In the genomic region with DNA sequence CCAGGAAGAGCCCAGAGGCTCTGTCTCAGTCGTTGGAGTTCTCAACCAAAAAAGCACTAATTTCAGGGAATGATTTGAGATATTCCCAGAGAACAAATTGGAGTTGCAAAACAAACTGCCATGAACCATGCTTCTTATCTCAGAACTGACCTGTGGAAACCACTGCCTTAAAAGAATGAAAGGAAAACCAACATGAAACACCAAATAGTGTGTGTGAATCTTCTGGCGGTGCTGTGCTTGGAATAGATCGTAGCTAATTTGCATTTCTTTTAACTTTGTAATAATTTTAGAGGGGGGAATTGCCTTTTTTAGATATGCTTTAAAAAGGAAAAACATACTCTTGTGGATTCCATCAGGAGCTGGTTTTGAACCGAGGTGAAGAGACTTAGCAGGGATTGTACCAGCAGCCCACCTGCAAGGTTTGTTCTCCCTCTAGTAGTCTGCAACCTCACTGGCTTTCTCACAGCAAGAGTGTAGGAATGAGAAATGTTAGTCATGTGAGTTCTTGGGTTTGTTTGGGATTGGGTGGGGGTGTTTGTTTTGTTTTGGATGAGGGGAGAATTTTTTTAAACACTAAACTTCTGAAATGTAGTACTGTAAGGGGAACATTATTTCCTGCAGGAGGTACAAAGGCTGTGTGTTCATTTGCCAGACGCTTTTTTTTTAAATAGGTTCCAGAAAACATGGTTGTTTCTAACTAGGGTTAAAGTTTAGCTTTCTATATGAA, we compare ENCODE assay signal across 1 cellular context.
TF ChIP-seq lines count a peak whose summit lies in the region.

No MANE protein-coding gene starts in this region.

TF ChIP-seq in HepG2, 621 proteins besides CTCF, POLR2A, EP300 and RAD21 (continued from another document and continues in another):
- TF ChIP-seq, protein P1, sequence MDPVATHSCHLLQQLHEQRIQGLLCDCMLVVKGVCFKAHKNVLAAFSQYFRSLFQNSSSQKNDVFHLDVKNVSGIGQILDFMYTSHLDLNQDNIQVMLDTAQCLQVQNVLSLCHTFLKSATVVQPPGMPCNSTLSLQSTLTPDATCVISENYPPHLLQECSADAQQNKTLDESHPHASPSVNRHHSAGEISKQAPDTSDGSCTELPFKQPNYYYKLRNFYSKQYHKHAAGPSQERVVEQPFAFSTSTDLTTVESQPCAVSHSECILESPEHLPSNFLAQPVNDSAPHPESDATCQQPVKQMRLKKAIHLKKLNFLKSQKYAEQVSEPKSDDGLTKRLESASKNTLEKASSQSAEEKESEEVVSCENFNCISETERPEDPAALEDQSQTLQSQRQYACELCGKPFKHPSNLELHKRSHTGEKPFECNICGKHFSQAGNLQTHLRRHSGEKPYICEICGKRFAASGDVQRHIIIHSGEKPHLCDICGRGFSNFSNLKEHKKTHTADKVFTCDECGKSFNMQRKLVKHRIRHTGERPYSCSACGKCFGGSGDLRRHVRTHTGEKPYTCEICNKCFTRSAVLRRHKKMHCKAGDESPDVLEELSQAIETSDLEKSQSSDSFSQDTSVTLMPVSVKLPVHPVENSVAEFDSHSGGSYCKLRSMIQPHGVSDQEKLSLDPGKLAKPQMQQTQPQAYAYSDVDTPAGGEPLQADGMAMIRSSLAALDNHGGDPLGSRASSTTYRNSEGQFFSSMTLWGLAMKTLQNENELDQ (CRISPR knock-in tag; IDR thresholded peaks at IDR 0.05; ENCODE audit: borderline replicate concordance): no peak
- TF ChIP-seq, protein P2, sequence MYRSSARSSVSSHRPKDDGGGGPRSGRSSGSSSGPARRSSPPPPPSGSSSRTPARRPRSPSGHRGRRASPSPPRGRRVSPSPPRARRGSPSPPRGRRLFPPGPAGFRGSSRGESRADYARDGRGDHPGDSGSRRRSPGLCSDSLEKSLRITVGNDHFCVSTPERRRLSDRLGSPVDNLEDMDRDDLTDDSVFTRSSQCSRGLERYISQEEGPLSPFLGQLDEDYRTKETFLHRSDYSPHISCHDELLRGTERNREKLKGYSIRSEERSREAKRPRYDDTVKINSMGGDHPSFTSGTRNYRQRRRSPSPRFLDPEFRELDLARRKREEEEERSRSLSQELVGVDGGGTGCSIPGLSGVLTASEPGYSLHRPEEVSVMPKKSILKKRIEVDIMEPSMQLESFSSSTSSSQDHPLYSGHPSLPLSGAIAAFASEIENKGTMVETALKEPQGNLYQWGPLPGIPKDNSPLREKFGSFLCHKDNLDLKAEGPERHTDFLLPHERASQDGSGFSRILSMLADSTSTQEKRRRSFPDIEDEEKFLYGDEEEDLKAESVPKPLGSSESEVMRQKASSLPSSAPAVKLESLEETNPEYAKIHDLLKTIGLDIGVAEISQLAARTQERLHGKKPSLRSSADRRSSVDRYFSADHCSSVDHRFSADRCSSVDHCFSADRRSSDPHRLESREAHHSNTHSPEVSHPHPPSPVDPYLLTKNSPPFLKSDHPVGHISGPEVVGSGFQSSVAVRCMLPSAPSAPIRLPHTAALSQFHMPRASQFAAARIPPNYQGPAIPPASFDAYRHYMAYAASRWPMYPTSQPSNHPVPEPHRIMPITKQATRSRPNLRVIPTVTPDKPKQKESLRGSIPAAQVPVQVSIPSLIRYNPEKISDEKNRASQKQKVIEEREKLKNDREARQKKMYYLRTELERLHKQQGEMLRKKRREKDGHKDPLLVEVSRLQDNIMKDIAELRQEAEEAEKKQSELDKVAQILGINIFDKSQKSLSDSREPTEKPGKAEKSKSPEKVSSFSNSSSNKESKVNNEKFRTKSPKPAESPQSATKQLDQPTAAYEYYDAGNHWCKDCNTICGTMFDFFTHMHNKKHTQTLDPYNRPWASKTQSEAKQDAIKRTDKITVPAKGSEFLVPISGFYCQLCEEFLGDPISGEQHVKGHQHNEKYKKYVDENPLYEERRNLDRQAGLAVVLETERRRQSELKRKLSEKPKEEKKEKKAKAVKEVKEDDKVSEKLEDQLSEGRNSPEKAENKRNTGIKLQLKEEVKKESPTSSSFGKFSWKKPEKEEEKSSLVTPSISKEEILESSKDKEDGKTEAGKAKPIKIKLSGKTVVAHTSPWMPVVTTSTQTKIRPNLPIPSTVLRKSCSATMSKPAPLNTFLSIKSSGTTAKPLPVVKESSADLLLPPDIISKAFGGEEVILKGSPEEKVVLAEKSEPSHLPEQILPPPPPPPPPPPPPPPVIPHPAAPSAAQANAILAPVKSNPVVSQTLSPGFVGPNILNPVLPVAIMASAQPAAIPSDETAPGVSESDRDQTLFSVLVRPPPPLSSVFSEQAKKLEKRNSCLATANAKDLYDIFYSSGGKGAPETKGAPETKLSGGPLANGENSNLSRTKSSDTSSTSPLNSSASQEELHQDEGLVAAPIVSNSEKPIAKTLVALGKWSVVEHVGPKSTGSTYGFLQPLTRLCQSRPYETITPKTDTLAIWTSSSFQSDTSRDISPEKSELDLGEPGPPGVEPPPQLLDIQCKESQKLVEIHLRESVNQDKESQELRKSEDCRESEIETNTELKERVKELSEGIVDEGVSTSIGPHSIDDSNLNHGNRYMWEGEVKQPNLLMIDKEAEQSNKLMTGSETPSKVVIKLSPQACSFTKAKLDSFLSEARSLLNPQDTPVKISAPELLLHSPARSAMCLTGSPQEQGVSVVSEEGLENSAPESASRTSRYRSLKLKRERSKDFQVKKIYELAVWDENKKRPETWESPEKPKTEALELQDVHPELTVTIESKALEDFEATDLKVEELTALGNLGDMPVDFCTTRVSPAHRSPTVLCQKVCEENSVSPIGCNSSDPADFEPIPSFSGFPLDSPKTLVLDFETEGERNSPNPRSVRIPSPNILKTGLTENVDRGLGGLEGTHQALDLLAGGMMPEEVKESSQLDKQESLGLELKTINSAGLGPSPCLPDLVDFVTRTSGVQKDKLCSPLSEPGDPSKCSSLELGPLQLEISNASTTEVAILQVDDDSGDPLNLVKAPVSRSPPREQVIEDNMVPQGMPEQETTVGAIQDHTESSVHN (CRISPR knock-in tag; IDR thresholded peaks at IDR 0.05): no peak
- TF ChIP-seq BRCA1 (CRISPR knock-in tag; IDR thresholded peaks at IDR 0.05): no peak
- TF ChIP-seq ATRX (CRISPR knock-in tag; IDR thresholded peaks at IDR 0.05; ENCODE audit: borderline replicate concordance): no peak
- no peak for TF ChIP-seq GABPB1 (CRISPR knock-in tag; IDR thresholded peaks at IDR 0.05)
- no peak for TF ChIP-seq GABPA (IDR thresholded peaks at IDR 0.05; ENCODE audit: low read depth, low read length)
- TF ChIP-seq GABPA (CRISPR knock-in tag; IDR thresholded peaks at IDR 0.05; ENCODE audit: low read depth): no peak
- no peak for TF ChIP-seq SRSF1 (optimal IDR thresholded peaks at IDR 0.05; ENCODE audit: low read depth, low read length)
- no peak for TF ChIP-seq MAFK (conservative IDR thresholded peaks at IDR 0.05 in 1 of 2, IDR thresholded peaks at IDR 0.05 in 1 of 2; ENCODE audit: low read length in 2 of 2)
- TF ChIP-seq ZNF350 (CRISPR knock-in tag; IDR thresholded peaks at IDR 0.05; ENCODE audit: borderline replicate concordance, low read depth): no peak
- TF ChIP-seq PAF1 (CRISPR knock-in tag; IDR thresholded peaks at IDR 0.05): no peak
- TF ChIP-seq TOPORS (CRISPR knock-in tag; IDR thresholded peaks at IDR 0.05): no peak
- TF ChIP-seq ZBTB21 (CRISPR knock-in tag; IDR thresholded peaks at IDR 0.05): no peak
- TF ChIP-seq, protein P3, sequence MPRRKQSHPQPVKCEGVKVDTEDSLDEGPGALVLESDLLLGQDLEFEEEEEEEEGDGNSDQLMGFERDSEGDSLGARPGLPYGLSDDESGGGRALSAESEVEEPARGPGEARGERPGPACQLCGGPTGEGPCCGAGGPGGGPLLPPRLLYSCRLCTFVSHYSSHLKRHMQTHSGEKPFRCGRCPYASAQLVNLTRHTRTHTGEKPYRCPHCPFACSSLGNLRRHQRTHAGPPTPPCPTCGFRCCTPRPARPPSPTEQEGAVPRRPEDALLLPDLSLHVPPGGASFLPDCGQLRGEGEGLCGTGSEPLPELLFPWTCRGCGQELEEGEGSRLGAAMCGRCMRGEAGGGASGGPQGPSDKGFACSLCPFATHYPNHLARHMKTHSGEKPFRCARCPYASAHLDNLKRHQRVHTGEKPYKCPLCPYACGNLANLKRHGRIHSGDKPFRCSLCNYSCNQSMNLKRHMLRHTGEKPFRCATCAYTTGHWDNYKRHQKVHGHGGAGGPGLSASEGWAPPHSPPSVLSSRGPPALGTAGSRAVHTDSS (CRISPR knock-in tag; conservative IDR thresholded peaks at IDR 0.05): no peak
- TF ChIP-seq, protein P4, sequence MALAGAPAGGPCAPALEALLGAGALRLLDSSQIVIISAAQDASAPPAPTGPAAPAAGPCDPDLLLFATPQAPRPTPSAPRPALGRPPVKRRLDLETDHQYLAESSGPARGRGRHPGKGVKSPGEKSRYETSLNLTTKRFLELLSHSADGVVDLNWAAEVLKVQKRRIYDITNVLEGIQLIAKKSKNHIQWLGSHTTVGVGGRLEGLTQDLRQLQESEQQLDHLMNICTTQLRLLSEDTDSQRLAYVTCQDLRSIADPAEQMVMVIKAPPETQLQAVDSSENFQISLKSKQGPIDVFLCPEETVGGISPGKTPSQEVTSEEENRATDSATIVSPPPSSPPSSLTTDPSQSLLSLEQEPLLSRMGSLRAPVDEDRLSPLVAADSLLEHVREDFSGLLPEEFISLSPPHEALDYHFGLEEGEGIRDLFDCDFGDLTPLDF (CRISPR knock-in tag; IDR thresholded peaks at IDR 0.05): no peak
- no peak; the same call in 1 of the 2 replicates for TF ChIP-seq THAP11 (CRISPR knock-in tag; IDR thresholded peaks at IDR 0.05)
- no peak for TF ChIP-seq ZNF136 (CRISPR knock-in tag; IDR thresholded peaks at IDR 0.05; ENCODE audit: low read depth)
- TF ChIP-seq ZMYM3 (CRISPR knock-in tag; IDR thresholded peaks at IDR 0.05): no peak
- TF ChIP-seq SKI (IDR thresholded peaks at IDR 0.05; ENCODE audit: partially characterized antibody): no peak
- TF ChIP-seq, protein P5, sequence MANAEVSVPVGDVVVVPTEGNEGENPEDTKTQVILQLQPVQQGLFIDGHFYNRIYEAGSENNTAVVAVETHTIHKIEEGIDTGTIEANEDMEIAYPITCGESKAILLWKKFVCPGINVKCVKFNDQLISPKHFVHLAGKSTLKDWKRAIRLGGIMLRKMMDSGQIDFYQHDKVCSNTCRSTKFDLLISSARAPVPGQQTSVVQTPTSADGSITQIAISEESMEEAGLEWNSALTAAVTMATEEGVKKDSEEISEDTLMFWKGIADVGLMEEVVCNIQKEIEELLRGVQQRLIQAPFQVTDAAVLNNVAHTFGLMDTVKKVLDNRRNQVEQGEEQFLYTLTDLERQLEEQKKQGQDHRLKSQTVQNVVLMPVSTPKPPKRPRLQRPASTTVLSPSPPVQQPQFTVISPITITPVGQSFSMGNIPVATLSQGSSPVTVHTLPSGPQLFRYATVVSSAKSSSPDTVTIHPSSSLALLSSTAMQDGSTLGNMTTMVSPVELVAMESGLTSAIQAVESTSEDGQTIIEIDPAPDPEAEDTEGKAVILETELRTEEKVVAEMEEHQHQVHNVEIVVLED (CRISPR knock-in tag; IDR thresholded peaks at IDR 0.05; ENCODE audit: borderline replicate concordance): no peak; the same call in 1 of the 2 replicates
- TF ChIP-seq ARNT2 (CRISPR knock-in tag; IDR thresholded peaks at IDR 0.05; ENCODE audit: low read depth): no peak
- peak; percentile 24; the same call in 1 of the 2 replicates for TF ChIP-seq ETV5 (CRISPR knock-in tag; IDR thresholded peaks at IDR 0.05; ENCODE audit: borderline replicate concordance)
- TF ChIP-seq, protein P6, sequence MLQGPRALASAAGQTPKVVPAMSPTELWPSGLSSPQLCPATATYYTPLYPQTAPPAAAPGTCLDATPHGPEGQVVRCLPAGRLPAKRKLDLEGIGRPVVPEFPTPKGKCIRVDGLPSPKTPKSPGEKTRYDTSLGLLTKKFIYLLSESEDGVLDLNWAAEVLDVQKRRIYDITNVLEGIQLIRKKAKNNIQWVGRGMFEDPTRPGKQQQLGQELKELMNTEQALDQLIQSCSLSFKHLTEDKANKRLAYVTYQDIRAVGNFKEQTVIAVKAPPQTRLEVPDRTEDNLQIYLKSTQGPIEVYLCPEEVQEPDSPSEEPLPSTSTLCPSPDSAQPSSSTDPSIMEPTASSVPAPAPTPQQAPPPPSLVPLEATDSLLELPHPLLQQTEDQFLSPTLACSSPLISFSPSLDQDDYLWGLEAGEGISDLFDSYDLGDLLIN (CRISPR knock-in tag; IDR thresholded peaks at IDR 0.05; ENCODE audit: borderline replicate concordance): no peak
- TF ChIP-seq ZNF75D (CRISPR knock-in tag; IDR thresholded peaks at IDR 0.05; ENCODE audit: borderline replicate concordance): no peak
- no peak for TF ChIP-seq PHF5A (CRISPR knock-in tag; IDR thresholded peaks at IDR 0.05; ENCODE audit: low read depth, unreplicated experiment)
- peak; percentile 74 for TF ChIP-seq MED1 (CRISPR knock-in tag; IDR thresholded peaks at IDR 0.05)
- TF ChIP-seq ZNF501 (CRISPR knock-in tag; IDR thresholded peaks at IDR 0.05): no peak
- no peak for TF ChIP-seq GATAD1 (CRISPR knock-in tag; IDR thresholded peaks at IDR 0.05)
- TF ChIP-seq, protein P7, sequence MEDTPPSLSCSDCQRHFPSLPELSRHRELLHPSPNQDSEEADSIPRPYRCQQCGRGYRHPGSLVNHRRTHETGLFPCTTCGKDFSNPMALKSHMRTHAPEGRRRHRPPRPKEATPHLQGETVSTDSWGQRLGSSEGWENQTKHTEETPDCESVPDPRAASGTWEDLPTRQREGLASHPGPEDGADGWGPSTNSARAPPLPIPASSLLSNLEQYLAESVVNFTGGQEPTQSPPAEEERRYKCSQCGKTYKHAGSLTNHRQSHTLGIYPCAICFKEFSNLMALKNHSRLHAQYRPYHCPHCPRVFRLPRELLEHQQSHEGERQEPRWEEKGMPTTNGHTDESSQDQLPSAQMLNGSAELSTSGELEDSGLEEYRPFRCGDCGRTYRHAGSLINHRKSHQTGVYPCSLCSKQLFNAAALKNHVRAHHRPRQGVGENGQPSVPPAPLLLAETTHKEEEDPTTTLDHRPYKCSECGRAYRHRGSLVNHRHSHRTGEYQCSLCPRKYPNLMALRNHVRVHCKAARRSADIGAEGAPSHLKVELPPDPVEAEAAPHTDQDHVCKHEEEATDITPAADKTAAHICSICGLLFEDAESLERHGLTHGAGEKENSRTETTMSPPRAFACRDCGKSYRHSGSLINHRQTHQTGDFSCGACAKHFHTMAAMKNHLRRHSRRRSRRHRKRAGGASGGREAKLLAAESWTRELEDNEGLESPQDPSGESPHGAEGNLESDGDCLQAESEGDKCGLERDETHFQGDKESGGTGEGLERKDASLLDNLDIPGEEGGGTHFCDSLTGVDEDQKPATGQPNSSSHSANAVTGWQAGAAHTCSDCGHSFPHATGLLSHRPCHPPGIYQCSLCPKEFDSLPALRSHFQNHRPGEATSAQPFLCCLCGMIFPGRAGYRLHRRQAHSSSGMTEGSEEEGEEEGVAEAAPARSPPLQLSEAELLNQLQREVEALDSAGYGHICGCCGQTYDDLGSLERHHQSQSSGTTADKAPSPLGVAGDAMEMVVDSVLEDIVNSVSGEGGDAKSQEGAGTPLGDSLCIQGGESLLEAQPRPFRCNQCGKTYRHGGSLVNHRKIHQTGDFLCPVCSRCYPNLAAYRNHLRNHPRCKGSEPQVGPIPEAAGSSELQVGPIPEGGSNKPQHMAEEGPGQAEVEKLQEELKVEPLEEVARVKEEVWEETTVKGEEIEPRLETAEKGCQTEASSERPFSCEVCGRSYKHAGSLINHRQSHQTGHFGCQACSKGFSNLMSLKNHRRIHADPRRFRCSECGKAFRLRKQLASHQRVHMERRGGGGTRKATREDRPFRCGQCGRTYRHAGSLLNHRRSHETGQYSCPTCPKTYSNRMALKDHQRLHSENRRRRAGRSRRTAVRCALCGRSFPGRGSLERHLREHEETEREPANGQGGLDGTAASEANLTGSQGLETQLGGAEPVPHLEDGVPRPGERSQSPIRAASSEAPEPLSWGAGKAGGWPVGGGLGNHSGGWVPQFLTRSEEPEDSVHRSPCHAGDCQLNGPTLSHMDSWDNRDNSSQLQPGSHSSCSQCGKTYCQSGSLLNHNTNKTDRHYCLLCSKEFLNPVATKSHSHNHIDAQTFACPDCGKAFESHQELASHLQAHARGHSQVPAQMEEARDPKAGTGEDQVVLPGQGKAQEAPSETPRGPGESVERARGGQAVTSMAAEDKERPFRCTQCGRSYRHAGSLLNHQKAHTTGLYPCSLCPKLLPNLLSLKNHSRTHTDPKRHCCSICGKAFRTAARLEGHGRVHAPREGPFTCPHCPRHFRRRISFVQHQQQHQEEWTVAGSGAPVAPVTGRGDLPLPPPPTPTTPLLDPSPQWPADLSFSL (CRISPR knock-in tag; IDR thresholded peaks at IDR 0.05): no peak
- no peak for TF ChIP-seq SIN3A (IDR thresholded peaks at IDR 0.05; ENCODE audit: borderline replicate concordance, low read depth, low read length)
- no peak for TF ChIP-seq ZNF33A (CRISPR knock-in tag; IDR thresholded peaks at IDR 0.05; ENCODE audit: borderline replicate concordance)
